ENCODE assay signal across 1 cellular context in genomic region chrX:106894392-106894909, GRCh38.
TF ChIP-seq lines count a peak whose summit lies in the region.

No MANE protein-coding gene starts in this region.

TF ChIP-seq in GM23338, 12 proteins besides CTCF, POLR2A, EP300 and RAD21 (continued from another document):
- no peak for TF ChIP-seq STAT1 (IDR thresholded peaks at IDR 0.05; ENCODE audit: unreplicated experiment)
